ENCODE assay signal across 8 cellular contexts in genomic region chr20:833450-834150, GRCh38. TPM values are rescaled to one million over a fixed set of nuclear protein-coding genes. Genes with fewer than 3 reads are reported as not detected.
DNase-seq lines count a peak whose midpoint lies in the region; ATAC-seq and TF ChIP-seq lines count a peak whose summit lies in the region.

FAM110A (plus strand) TSS chr20:833715; CDS start chr20:844805, 11,090 bp downstream.

- H3K4me3 Mint-ChIP-seq in CD4-positive, alpha-beta memory T cell, result peak within 1 kb of the TSS; percentile 85 to 96 (median 91)

- no peak for TF ChIP-seq CTCF in liver (IDR thresholded peaks at IDR 0.05; ENCODE audit: low read depth, low read length, missing input control)

- peak in 1 of 2 donors; percentile 3 for TF ChIP-seq RAD21 in liver (IDR thresholded peaks at IDR 0.05)

- peak within 1 kb of the TSS; percentile 82 to 96 (median 95) for H3K27ac Mint-ChIP-seq in CD4-positive, alpha-beta memory T cell

- POLR2A ChIA-PET in CD4-positive, alpha-beta memory T cell (lab: Charles Lee; ENCODE audit: partially characterized antibody), result interaction anchor here (0.9 to 4.9 kb wide), 5 partner anchors 8 to 559 kb away, joined by 3 to 130 read pairs (median 4); partner anchors contain the start of genes CSNK2A1 and FKBP1A

- H3K4me1 ChIP-seq in CD4-positive, alpha-beta memory T cell (ENCODE audit: insufficient read depth, low read length), result peaks cover 39% of the 10 kb centered on the region
- peaks cover 4 to 19% (median 10%) of the 10 kb centered on the region in 4 donors for H3K4me1 ChIP-seq in liver (ENCODE audit: control insufficient read depth in 4 of 4, insufficient read depth in 4 of 4, low read length in 3 of 4)

- peaks cover 31 to 53% (median 38%) of the 10 kb centered on the region in 4 donors for H3K4me1 Mint-ChIP-seq in CD4-positive, alpha-beta memory T cell

- no peaks in the 10 kb centered on the region for H3K27me3 ChIP-seq in CD4-positive, alpha-beta memory T cell (ENCODE audit: insufficient read depth, low read length)
- no peaks in the 10 kb centered on the region for H3K27me3 ChIP-seq in liver (ENCODE audit: control insufficient read depth in 4 of 4, insufficient read depth in 4 of 4, low read length in 3 of 4)

- intact Hi-C loops in CD4-positive, alpha-beta memory T cell (cut with micrococcal nuclease), result loop anchor here (1.0 to 5.0 kb wide), 3 partner anchors 11 to 291 kb away; partner anchors contain the start of genes CSNK2A1 and PSMF1

- peak within 1 kb of the TSS; percentile 81 to 83 for H3K4me3 ChIP-seq in CD4-positive, alpha-beta memory T cell (ENCODE audit: low read length in 2 of 2)
- peak within 1 kb of the TSS; percentile 61 to 77 (median 73) for H3K4me3 ChIP-seq in liver (ENCODE audit: low read depth in 1 of 3, low read length in 3 of 3)

- H3K36me3 Mint-ChIP-seq in CD4-positive, alpha-beta memory T cell, result peaks cover 4 to 8% of the 10 kb centered on the region in 2 donors

- H3K36me3 ChIP-seq in CD4-positive, alpha-beta memory T cell (ENCODE audit: insufficient read depth, low read length), result no peaks in the 10 kb centered on the region
- H3K36me3 ChIP-seq in liver (ENCODE audit: control insufficient read depth in 4 of 4, insufficient read depth in 3 of 4, low read depth in 1 of 4, low read length in 3 of 4), result no peaks in the 10 kb centered on the region

- WGBS in liver, result 1% methylated on average over 64 of the region's 64 CpGs

- no peaks in the 10 kb centered on the region for H3K9me3 Mint-ChIP-seq in CD4-positive, alpha-beta memory T cell

- ATAC-seq in GM19452 (IDR thresholded peaks at IDR 0.05; ENCODE audit: unreplicated experiment), result peak; percentile 98
- peak; percentile 73 for ATAC-seq in HG03575 (IDR thresholded peaks at IDR 0.05; ENCODE audit: extremely low read depth, insufficient number of reproducible peaks, low FRiP score, unreplicated experiment)

- no peaks in the 10 kb centered on the region for H3K27me3 Mint-ChIP-seq in CD4-positive, alpha-beta memory T cell

- peak; percentile 95 to 97 (median 95) for DNase-seq in CD4-positive, alpha-beta memory T cell
- DNase-seq in NCI-H82 (lab: John Stamatoyannopoulos, UW), result peak; percentile 99
- DNase-seq in activated CD4-positive, alpha-beta T cell treated with anti-CD3 and anti-CD28 coated beads, Interleukin-2, amount 50 U/mL, for 48 hours, result peak; percentile 94 to 96
- DNase-seq in dermis blood vessel endothelial cell, result peak; percentile 93
- DNase-seq in stimulated activated CD4-positive, alpha-beta T cell treated with anti-CD3 and anti-CD28 coated beads, Interleukin-4, amount 100 ng/mL, for 1 hour, result peak; percentile 94

- H3K9ac ChIP-seq in liver (ENCODE audit: low read depth in 1 of 2, low read length in 2 of 2), result peak within 1 kb of the TSS; percentile 45 to 85

- CTCF ChIA-PET in CD4-positive, alpha-beta memory T cell (lab: Charles Lee; ENCODE audit: partially characterized antibody), result interaction anchor here (0.6 to 2.9 kb wide), 13 partner anchors 8 to 1269 kb away, joined by 3 to 20 read pairs (median 7); partner anchors contain the start of gene NSFL1C

- H3K9me3 ChIP-seq in CD4-positive, alpha-beta memory T cell (ENCODE audit: control insufficient read depth in 1 of 2, low read length in 2 of 2), result no peaks in the 10 kb centered on the region
- no peaks in the 10 kb centered on the region for H3K9me3 ChIP-seq in liver (ENCODE audit: control insufficient read depth in 4 of 4, low read length in 3 of 4)

- H3K27ac ChIP-seq in CD4-positive, alpha-beta memory T cell (ENCODE audit: low read depth, low read length), result peak within 1 kb of the TSS; percentile 96
- H3K27ac ChIP-seq in liver (ENCODE audit: low read depth in 1 of 2, low read length in 2 of 2), result peak within 1 kb of the TSS; percentile 60 to 64

TF ChIP-seq in liver, 16 proteins besides CTCF, POLR2A, EP300 and RAD21:
- TF ChIP-seq MAX (IDR thresholded peaks at IDR 0.05), result peak; percentile 43
- peak in 1 of 2 donors; percentile 3 for TF ChIP-seq RXRA (IDR thresholded peaks at IDR 0.05)
- peak; percentile 21 for TF ChIP-seq YY1 (IDR thresholded peaks at IDR 0.05)
- peak; percentile 44 to 82 for TF ChIP-seq GABPA (IDR thresholded peaks at IDR 0.05 in 1 of 2, conservative IDR thresholded peaks at IDR 0.05 in 1 of 2)
- TF ChIP-seq SP1 (IDR thresholded peaks at IDR 0.05), result peak; percentile 61
- no peak for TF ChIP-seq FOXA1 (IDR thresholded peaks at IDR 0.05)
- no peak for TF ChIP-seq HNF4A (conservative IDR thresholded peaks at IDR 0.05)
- peak; percentile 43 for TF ChIP-seq REST (IDR thresholded peaks at IDR 0.05)
- TF ChIP-seq HNF4G (IDR thresholded peaks at IDR 0.05), result no peak
TF ChIP-seq in liver: peak in this region for 6.

RNA-seq across cellular contexts. Expression of gene FAM110A, which starts in this region (rescaled TPM):
- total RNA-seq in CD4-positive, alpha-beta memory T cell, result 10 to 100 TPM; 19.8 to 21.7 TPM
- 10 to 100 TPM in 1 of 2 donors, 1 to 10 TPM in 1; 8.1 to 15.4 TPM for polyA plus RNA-seq in CD4-positive, alpha-beta memory T cell
- total RNA-seq in dermis blood vessel endothelial cell, result 2.7 and 2.9 TPM in 2 replicates
- total RNA-seq in liver, result 1 to 10 TPM; 1.5 to 6.7 TPM
- 1 to 10 TPM; 1.2 to 2.4 TPM for polyA plus RNA-seq in liver

Comparison
In these comparisons a context has a peak if more than half of its experiments do, and no peak if none do; other contexts are left out.
1. Peak in every context shown above with its lines: DNase-seq, ATAC-seq, H3K4me3 ChIP-seq and H3K27ac ChIP-seq.